ENCODE assay signal across 8 cellular contexts in the genomic region with DNA sequence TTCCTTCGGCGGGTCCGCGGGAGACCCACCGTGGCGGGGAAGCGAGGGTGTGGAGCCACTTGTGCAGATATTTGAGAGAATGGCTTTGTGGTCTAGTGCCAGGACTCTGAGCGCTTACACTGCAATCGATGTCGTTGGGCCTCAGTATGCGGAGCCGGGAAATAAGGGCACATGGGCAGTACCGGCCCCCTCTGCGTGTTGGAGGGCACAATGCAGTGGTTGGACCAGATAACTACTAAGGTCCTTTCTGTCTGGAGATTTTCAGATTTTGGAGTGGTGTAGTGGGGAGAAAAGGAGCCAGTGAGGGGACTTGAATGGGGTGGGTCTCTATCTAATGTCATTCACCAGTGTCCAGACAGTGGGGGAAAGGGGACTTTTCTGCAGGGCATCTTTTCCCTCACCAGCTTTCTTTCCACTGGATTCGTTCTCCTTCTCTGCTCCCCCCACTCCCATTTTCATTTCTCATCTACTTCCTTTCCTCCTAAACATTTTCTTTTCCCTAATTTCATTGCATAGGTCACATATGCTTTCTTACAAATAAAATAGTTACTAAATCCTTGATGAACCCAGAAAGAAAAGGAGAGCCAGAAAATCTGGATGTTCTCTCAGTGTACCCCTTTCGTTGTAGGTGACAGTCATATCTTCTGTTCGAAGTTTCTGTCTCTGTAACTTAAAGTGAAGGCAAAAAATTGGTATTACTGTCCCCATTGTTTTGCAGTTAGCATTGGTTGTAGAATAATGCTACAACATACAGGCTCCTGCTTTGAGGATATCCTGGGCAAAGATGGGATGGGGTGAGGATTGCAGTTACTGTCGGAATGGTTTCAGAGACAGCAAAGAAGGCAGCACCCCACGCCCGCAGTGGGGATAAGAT. TPM values are rescaled to one million over a fixed set of nuclear protein-coding genes. Genes with fewer than 3 reads are reported as not detected.
DNase-seq lines count a peak whose midpoint lies in the region; ATAC-seq and TF ChIP-seq lines count a peak whose summit lies in the region.

No MANE protein-coding gene starts in this region.

- DNase-seq in right atrium auricular region (ENCODE audit: low spot score) (no peak), left cardiac atrium (no peak), T1000 (lab: John Stamatoyannopoulos, UW) (peak; percentile 66), spleen (no peak), GOT3 (lab: John Stamatoyannopoulos, UW) (no peak)

- TF ChIP-seq CTCF in right atrium auricular region (IDR thresholded peaks at IDR 0.05) (no peak), gastroesophageal sphincter (IDR thresholded peaks at IDR 0.05) (no peak), spleen (IDR thresholded peaks at IDR 0.05 in 8 of 11, conservative IDR thresholded peaks at IDR 0.05 in 3 of 11) (peak in 2 of 11 experiments; percentile 6 to 14)

- H3K9me3 ChIP-seq in right atrium auricular region (no peaks in the 10 kb centered on the region), gastroesophageal sphincter (no peaks in the 10 kb centered on the region), spleen (no peaks in the 10 kb centered on the region)

- H3K4me3 ChIP-seq in right atrium auricular region = peak overlapping the region; percentile 70 to 73
- H3K4me3 ChIP-seq in gastroesophageal sphincter = peak overlapping the region; percentile 66 to 86
- peak overlapping the region; percentile 62 to 92 (median 70) for H3K4me3 ChIP-seq in spleen

- H3K27me3 ChIP-seq in right atrium auricular region (peaks cover 0 to 8% of the 10 kb centered on the region in 2 donors), gastroesophageal sphincter (peaks cover 28% of the 10 kb centered on the region), spleen (replicated peaks in 1 of 7) (peaks cover 5 to 64% (median 48%) of the 10 kb centered on the region in 7 donors)

- no peak for TF ChIP-seq POLR2A in gastroesophageal sphincter (IDR thresholded peaks at IDR 0.05)
- TF ChIP-seq POLR2A in spleen (IDR thresholded peaks at IDR 0.05) = no peak

- intact Hi-C loops in left cardiac atrium (cut with DNase I) (loop anchor here in 1 of 2 donors (5.0 kb wide), 1 partner anchor 133 kb away; no protein-coding TSS in a partner anchor), spleen (cut with DNase I; ENCODE audit: low total_unique reads) (loop anchor here (10.0 kb wide), 1 partner anchor 55 kb away; no protein-coding TSS in a partner anchor)

- WGBS in gastroesophageal sphincter (ENCODE audit: low coverage in 1 of 2), 2 donors = 33 to 77% methylated on average over 4 to 15 of the region's 20 CpGs
- WGBS in spleen, 5 donors = 27 to 32% (median 27%) methylated on average over 16 to 20 of the region's 20 CpGs

- peaks cover 5% of the 10 kb centered on the region for H3K36me3 ChIP-seq in right atrium auricular region
- peaks cover 0 to under 1% of the 10 kb centered on the region in 2 donors for H3K36me3 ChIP-seq in gastroesophageal sphincter
- peaks cover 0 to 1% (median 0%) of the 10 kb centered on the region in 6 donors for H3K36me3 ChIP-seq in spleen

- peak overlapping the region; percentile 97 to 99 for H3K27ac ChIP-seq in right atrium auricular region
- peak overlapping the region; percentile 96 to 99 (median 98) for H3K27ac ChIP-seq in gastroesophageal sphincter
- peak overlapping the region; percentile 51 to 93 (median 89) for H3K27ac ChIP-seq in spleen

- H3K4me1 ChIP-seq in right atrium auricular region (peaks cover 0 to 40% of the 10 kb centered on the region in 2 donors), gastroesophageal sphincter (peaks cover 0 to 64% (median 11%) of the 10 kb centered on the region in 3 donors), spleen (peaks cover 14 to 61% (median 35%) of the 10 kb centered on the region in 6 donors)

- TF ChIP-seq EP300 in gastroesophageal sphincter (IDR thresholded peaks at IDR 0.05) = no peak

- ATAC-seq in left cardiac atrium = no peak
- ATAC-seq in gastroesophageal sphincter = no peak
- ATAC-seq in HG03025 (IDR thresholded peaks at IDR 0.05; ENCODE audit: low FRiP score, unreplicated experiment) = no peak
- no peak for ATAC-seq in HG02973 (IDR thresholded peaks at IDR 0.05; ENCODE audit: unreplicated experiment)

RNA-seq across cellular contexts. Expression of gene ATF3, which starts 1.4 kb away (rescaled TPM):
- total RNA-seq in right atrium auricular region = 10 to 100 TPM; 12.6 to 27.6 TPM
- total RNA-seq in left cardiac atrium = 10 to 100 TPM; 19.2 to 30.7 TPM
- 10 to 100 TPM in 2 of 4 donors, 1 to 10 TPM in 2; 4.0 to 17.2 (median 9.4) TPM for total RNA-seq in gastroesophageal sphincter
- 10 to 100 TPM in 3 of 7 donors, 1 to 10 TPM in 4; 1.4 to 31.8 (median 8.3) TPM for total RNA-seq in spleen
- polyA plus RNA-seq in spleen = 10 to 100 TPM in 1 of 3 donors, 1 to 10 TPM in 2; 2.4 to 10.7 (median 4.5) TPM
